In the genomic region with DNA sequence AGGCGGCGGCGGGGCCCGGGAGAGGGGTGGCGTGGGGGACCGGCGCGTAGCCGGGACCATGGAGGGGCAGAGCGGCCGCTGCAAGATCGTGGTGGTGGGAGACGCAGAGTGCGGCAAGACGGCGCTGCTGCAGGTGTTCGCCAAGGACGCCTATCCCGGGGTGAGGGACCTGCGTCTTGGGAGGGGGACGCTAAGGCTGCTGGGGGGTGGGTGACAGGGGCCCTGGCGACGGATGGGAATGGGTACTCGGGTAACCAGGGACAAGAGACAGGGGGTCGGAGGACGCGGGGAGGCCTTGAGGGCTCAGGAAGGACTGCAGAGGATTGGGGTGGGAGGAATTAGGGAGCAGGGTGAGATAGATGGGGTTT, we compare ENCODE assay signal across 8 cellular contexts. TPM values are rescaled to one million over a fixed set of nuclear protein-coding genes. Genes with fewer than 3 reads are reported as not detected.
DNase-seq lines count a peak whose midpoint lies in the region; ATAC-seq and TF ChIP-seq lines count a peak whose summit lies in the region.

No MANE protein-coding gene starts in this region.

- no peak overlapping the region for H3K23ac ChIP-seq in mesenchymal stem cell (ENCODE audit: low read length in 2 of 2)

- WGBS in mesenchymal stem cell = 6% methylated on average over 27 of the region's 27 CpGs
- WGBS in upper lobe of left lung, 2 donors = 9 to 18% methylated on average over 13 to 24 of the region's 27 CpGs

- no peak overlapping the region for H2BK5ac ChIP-seq in mesenchymal stem cell (ENCODE audit: low read depth, low read length, poor library complexity, severe bottlenecking)

- no peak overlapping the region for H2BK120ac ChIP-seq in mesenchymal stem cell (ENCODE audit: low read depth, low read length)

- in situ Hi-C loops in brain microvascular endothelial cell (cut with HindIII; ENCODE audit: low pct_ligation_motif_present, low sequenced_read_pairs) = no loop called here

- TF ChIP-seq CTCF in cardiac muscle cell (IDR thresholded peaks at IDR 0.05; ENCODE audit: low read depth, low read length) (no peak), brain microvascular endothelial cell (IDR thresholded peaks at IDR 0.05; ENCODE audit: low read depth, low read length, missing control alignments) (no peak), upper lobe of left lung (IDR thresholded peaks at IDR 0.05) (no peak)

- ATAC-seq in Right ventricle myocardium superior (ENCODE audit: poor library complexity) = no peak
- no peak for ATAC-seq in upper lobe of left lung (ENCODE audit: low FRiP score in 2 of 2)

- H3K9me3 ChIP-seq in cardiac muscle cell (ENCODE audit: low read depth) = no peaks in the 10 kb centered on the region
- H3K9me3 ChIP-seq in mesenchymal stem cell (ENCODE audit: control insufficient read depth, low read length) = no peaks in the 10 kb centered on the region
- no peaks in the 10 kb centered on the region for H3K9me3 ChIP-seq in upper lobe of left lung

- H3K18ac ChIP-seq in mesenchymal stem cell (ENCODE audit: low read depth in 1 of 2, low read length in 2 of 2) = peak overlapping the region in 1 of 2 experiments; percentile 88

- H2BK15ac ChIP-seq in mesenchymal stem cell (ENCODE audit: low read depth, poor library complexity, severe bottlenecking) = peak overlapping the region; percentile 75

- no peak for TF ChIP-seq EP300 in upper lobe of left lung (IDR thresholded peaks at IDR 0.05)

- H3K9ac ChIP-seq in mesenchymal stem cell (ENCODE audit: low read length) = no peak overlapping the region

- H2BK12ac ChIP-seq in mesenchymal stem cell (ENCODE audit: low read length in 2 of 2) = no peak overlapping the region

- H3K27ac ChIP-seq in cardiac muscle cell (no peak overlapping the region), brain microvascular endothelial cell (no peak overlapping the region), mesenchymal stem cell (ENCODE audit: low read length, poor library complexity, severe bottlenecking) (no peak overlapping the region), upper lobe of left lung (peak overlapping the region in 1 of 4 donors; percentile 51)

- H2AK5ac ChIP-seq in mesenchymal stem cell (ENCODE audit: low read length, severe bottlenecking) = no peak overlapping the region

- H3K36me3 ChIP-seq in cardiac muscle cell = no peaks in the 10 kb centered on the region
- no peaks in the 10 kb centered on the region for H3K36me3 ChIP-seq in brain microvascular endothelial cell (replicated peaks)
- H3K36me3 ChIP-seq in mesenchymal stem cell (ENCODE audit: control insufficient read depth in 1 of 2, insufficient read depth in 2 of 2, low read depth in 1 of 2, low read length in 2 of 2) = peaks cover 0 to 2% of the 10 kb centered on the region in 2 experiments
- no peaks in the 10 kb centered on the region for H3K36me3 ChIP-seq in upper lobe of left lung

- H3K4ac ChIP-seq in mesenchymal stem cell (ENCODE audit: low read depth in 1 of 2, low read length in 2 of 2) = no peak overlapping the region

- peak overlapping the region; percentile 49 for H3K4me3 ChIP-seq in cardiac muscle cell
- H3K4me3 ChIP-seq in brain microvascular endothelial cell (ENCODE audit: low read depth, low read length) = peak overlapping the region; percentile 49
- peak overlapping the region; percentile 51 to 58 for H3K4me3 ChIP-seq in mesenchymal stem cell (ENCODE audit: insufficient read depth in 1 of 2, low read depth in 1 of 2, low read length in 2 of 2)
- peak overlapping the region in 3 of 4 donors; percentile 54 to 64 (median 63) for H3K4me3 ChIP-seq in upper lobe of left lung

- no peaks in the 10 kb centered on the region for H3K79me1 ChIP-seq in mesenchymal stem cell (replicated peaks; ENCODE audit: low read length, poor library complexity, severe bottlenecking)

- TF ChIP-seq POLR2A in upper lobe of left lung (IDR thresholded peaks at IDR 0.05) = no peak

- peak overlapping the region; percentile 55 for H2AFZ ChIP-seq in mesenchymal stem cell (ENCODE audit: low read depth, low read length)

- peak overlapping the region; percentile 76 for H3K4me2 ChIP-seq in mesenchymal stem cell (ENCODE audit: low read length, poor library complexity, severe bottlenecking)

- H3K14ac ChIP-seq in mesenchymal stem cell (ENCODE audit: low read length in 2 of 2) = no peak overlapping the region

- H3K27me3 ChIP-seq in cardiac muscle cell (no peaks in the 10 kb centered on the region), brain microvascular endothelial cell (replicated peaks) (no peaks in the 10 kb centered on the region), mesenchymal stem cell (ENCODE audit: control insufficient read depth in 1 of 2, insufficient read depth in 1 of 2, low read length in 2 of 2) (no peaks in the 10 kb centered on the region), upper lobe of left lung (no peaks in the 10 kb centered on the region)

- H4K91ac ChIP-seq in mesenchymal stem cell (ENCODE audit: low read length) = peak overlapping the region; percentile 44

- intact Hi-C loops in Right ventricle myocardium superior (cut with DNase I) = loop anchor here (10.0 kb wide), 1 partner anchor 100 kb away; the partner anchor contains the start of gene BRCA1
- intact Hi-C loops in posterior vena cava (cut with DNase I) = loop anchor here in 1 of 2 donors (10.0 kb wide), 2 partner anchors 150 to 290 kb away; partner anchors contain the start of gene NBR1

- peak overlapping the region; percentile 75 for H4K8ac ChIP-seq in mesenchymal stem cell (ENCODE audit: low read length)

- peaks cover 6% of the 10 kb centered on the region for H3K4me1 ChIP-seq in cardiac muscle cell (ENCODE audit: low read depth)
- H3K4me1 ChIP-seq in mesenchymal stem cell (ENCODE audit: control insufficient read depth, insufficient read depth, low read depth, low read length) = peaks cover 8% of the 10 kb centered on the region
- peaks cover 10 to 39% (median 23%) of the 10 kb centered on the region in 4 donors for H3K4me1 ChIP-seq in upper lobe of left lung

- DNase-seq in cardiac muscle cell (ENCODE audit: low read depth in 1 of 2, low spot score in 1 of 2) (no peak), Right ventricle myocardium superior (no peak), brain microvascular endothelial cell (no peak), mesenchymal stem cell (no peak), upper lobe of left lung (no peak), RKO (ENCODE audit: low spot score) (no peak), posterior vena cava (ENCODE audit: low spot score) (no peak), iPS-NIHi11 (ENCODE audit: low spot score) (no peak)

RNA-seq across cellular contexts. Expression of gene RND2, which starts 0.2 kb away (rescaled TPM):
- total RNA-seq in cardiac muscle cell (18.5 and 18.8 TPM in 2 replicates), Right ventricle myocardium superior (0.65 TPM), upper lobe of left lung (1 to 10 TPM in 1 of 6 donors, under 1 TPM in 3, not detected in 2; 0.15 to 2.0 (median 0.47) TPM), posterior vena cava (1 to 10 TPM; 1.9 to 2.2 TPM)
- polyA plus RNA-seq in cardiac muscle cell = 19.9 and 23.1 TPM in 2 replicates
- 1.1 TPM for polyA plus RNA-seq in mesenchymal stem cell (2013, experiment 1 of 2)
- polyA plus RNA-seq in mesenchymal stem cell (2013, experiment 2 of 2) = 1.2 TPM

RNA-seq across cellular contexts. Expression of gene VAT1, which starts 3.1 kb away (rescaled TPM):
- 264 and 312 TPM in 2 replicates for total RNA-seq in cardiac muscle cell
- polyA plus RNA-seq in cardiac muscle cell = 207 and 216 TPM in 2 replicates
- total RNA-seq in Right ventricle myocardium superior = 89.7 TPM
- polyA plus RNA-seq in mesenchymal stem cell (2013, experiment 1 of 2) = 775 TPM
- polyA plus RNA-seq in mesenchymal stem cell (2013, experiment 2 of 2) = 762 TPM
- 100 to 1,000 TPM; 122 to 343 (median 222) TPM for total RNA-seq in upper lobe of left lung
- 100 to 1,000 TPM; 247 to 267 TPM for total RNA-seq in posterior vena cava

RNA-seq across cellular contexts. Expression of gene IFI35, which starts 18.7 kb away (rescaled TPM):
- total RNA-seq in cardiac muscle cell (4.7 and 6.8 TPM in 2 replicates), Right ventricle myocardium superior (14.4 TPM), upper lobe of left lung (10 to 100 TPM; 17.8 to 69.0 (median 45.4) TPM), posterior vena cava (10 to 100 TPM; 23.9 to 24.1 TPM)
- 8.7 and 9.4 TPM in 2 replicates for polyA plus RNA-seq in cardiac muscle cell
- 27.4 TPM for polyA plus RNA-seq in mesenchymal stem cell (2013, experiment 1 of 2)
- 24.5 TPM for polyA plus RNA-seq in mesenchymal stem cell (2013, experiment 2 of 2)

RNA-seq across cellular contexts. Expression of gene RPL27, which starts 27.1 kb away (rescaled TPM):
- total RNA-seq in cardiac muscle cell (958 and 1,193 TPM in 2 replicates), Right ventricle myocardium superior (675 TPM), upper lobe of left lung (1,000 to 10,000 TPM in 2 of 6 donors, 100 to 1,000 TPM in 4; 534 to 1,192 (median 783) TPM), posterior vena cava (1,000 to 10,000 TPM; 1,110 to 1,208 TPM)
- polyA plus RNA-seq in cardiac muscle cell = 906 and 971 TPM in 2 replicates
- 5,075 TPM for polyA plus RNA-seq in mesenchymal stem cell (2013, experiment 1 of 2)
- 4,888 TPM for polyA plus RNA-seq in mesenchymal stem cell (2013, experiment 2 of 2)

RNA-seq across cellular contexts. Expression of gene RUNDC1, which starts 44.9 kb away (rescaled TPM):
- total RNA-seq in cardiac muscle cell = 20.5 and 28.8 TPM in 2 replicates
- polyA plus RNA-seq in cardiac muscle cell = 33.8 and 39.0 TPM in 2 replicates
- 10.0 TPM for total RNA-seq in Right ventricle myocardium superior
- polyA plus RNA-seq in mesenchymal stem cell (2013, experiment 1 of 2) = 6.8 TPM
- 7.1 TPM for polyA plus RNA-seq in mesenchymal stem cell (2013, experiment 2 of 2)
- total RNA-seq in upper lobe of left lung = 10 to 100 TPM; 13.6 to 26.2 (median 17.5) TPM
- 10 to 100 TPM; 10.6 to 14.1 TPM for total RNA-seq in posterior vena cava
